ENCODE assay signal across 9 cellular contexts in the genomic region with DNA sequence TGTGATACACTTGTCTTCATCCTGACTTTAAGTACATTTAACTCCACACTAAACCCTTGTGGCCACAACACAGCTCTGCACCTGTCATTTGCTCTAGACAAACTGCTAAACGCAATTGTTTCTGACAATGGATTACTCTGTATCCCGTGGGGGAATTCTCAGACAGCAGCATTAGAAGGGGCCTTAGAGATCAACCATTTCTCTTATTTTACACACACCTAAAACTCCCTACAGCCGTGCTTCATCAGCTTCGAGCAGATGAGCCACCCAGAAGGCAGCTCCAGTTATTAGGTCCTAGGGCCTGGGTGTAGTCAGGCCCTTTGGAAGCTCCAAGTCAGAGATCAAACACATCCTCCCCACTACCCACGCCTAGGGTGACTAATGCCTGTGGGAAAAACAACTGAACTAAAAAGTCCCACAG. TPM values are rescaled to one million over a fixed set of nuclear protein-coding genes. Genes with fewer than 3 reads are reported as not detected.
DNase-seq lines count a peak whose midpoint lies in the region; ATAC-seq and TF ChIP-seq lines count a peak whose summit lies in the region.
"Had no signal": no experiment of that assay in that cellular context is flagged by ENCODE, and none has a peak within 500 bp of the region (broad histone marks: within the 10 kb centered on the region; RNA-seq: fewer than 3 reads in every experiment).

No MANE protein-coding gene starts in this region.

- no peak for TF ChIP-seq POLR2A in gastrocnemius medialis (IDR thresholded peaks at IDR 0.05)

- H3K27ac ChIP-seq in ACC112 (ENCODE audit: low read depth, low read length) = peak overlapping the region; percentile 50
- H3K27ac ChIP-seq in gastrocnemius medialis = no peak overlapping the region

- in situ Hi-C loops in gastrocnemius medialis (cut with MboI; ENCODE audit: low sequenced_read_pairs in 4 of 4) = loop anchor here in 2 of 4 donors (25.0 kb wide), 2 partner anchors 375 to 1150 kb away; no protein-coding TSS in a partner anchor

- H3K4me1 ChIP-seq in ACC112 (ENCODE audit: control insufficient read depth, insufficient read depth, low read length, unreplicated experiment) (peaks cover 26% of the 10 kb centered on the region), gastrocnemius medialis (peaks cover 3 to 5% of the 10 kb centered on the region in 2 donors)

- no peak overlapping the region for H2AFZ ChIP-seq in ACC112 (ENCODE audit: low read length, unreplicated experiment)

- DNase-seq in GM12865 (ENCODE audit: low read depth) = peak; percentile 47
- DNase-seq in NCI-H2107 treated with DMSO at 0.1 percent for 48 hours (lab: John Stamatoyannopoulos, UW; ENCODE audit: unreplicated experiment) = peak; percentile 27
- DNase-seq in dermis blood vessel endothelial cell = peak; percentile 43
- no peak for DNase-seq in activated gamma-delta T cell (lab: John Stamatoyannopoulos, UW)
- no peak for DNase-seq in gastrocnemius medialis
- no peak for DNase-seq in SK-N-DZ (ENCODE audit: low spot score)
- DNase-seq: erythroblast had no signal

- H3K4me3 ChIP-seq in ACC112 (ENCODE audit: low read depth, low read length) = no peak overlapping the region
- H3K4me3 ChIP-seq in GM12865 (ENCODE audit: low read depth, low read length) = no peak overlapping the region
- H3K4me3 ChIP-seq in gastrocnemius medialis = no peak overlapping the region

- ATAC-seq in gastrocnemius medialis = no peak
- ATAC-seq in GM19455 (IDR thresholded peaks at IDR 0.05; ENCODE audit: unreplicated experiment) = no peak

- peaks cover 7% of the 10 kb centered on the region for H3K79me2 ChIP-seq in ACC112 (ENCODE audit: control insufficient read depth, insufficient read depth, low read length, unreplicated experiment)

- no peaks in the 10 kb centered on the region for H3K9me3 ChIP-seq in gastrocnemius medialis

- H3K27me3 ChIP-seq in ACC112 (ENCODE audit: insufficient read depth, low read length) (no peaks in the 10 kb centered on the region), gastrocnemius medialis (no peaks in the 10 kb centered on the region)

- TF ChIP-seq CTCF in GM12865 (IDR thresholded peaks at IDR 0.05; ENCODE audit: insufficient read depth, low read depth, low read length, missing control alignments) (peak; percentile 26), gastrocnemius medialis (IDR thresholded peaks at IDR 0.05 in 4 of 5, conservative IDR thresholded peaks at IDR 0.05 in 1 of 5) (no peak)

- intact Hi-C loops in gastrocnemius medialis (cut with DNase I; ENCODE audit: low total_unique reads) = loop anchor here (5.0 kb wide), 2 partner anchors 100 to 165 kb away; no protein-coding TSS in a partner anchor

- peaks cover 7% of the 10 kb centered on the region for H3K36me3 ChIP-seq in ACC112 (ENCODE audit: insufficient read depth, low read length)
- no peaks in the 10 kb centered on the region for H3K36me3 ChIP-seq in gastrocnemius medialis

RNA-seq across cellular contexts. Expression of gene IL12A, which starts 1.3 kb away (rescaled TPM):
- 0.60 and 0.68 TPM in 2 replicates for total RNA-seq in dermis blood vessel endothelial cell
- total RNA-seq in gastrocnemius medialis = not detected
- 2.8 and 3.7 TPM in 2 replicates for polyA plus RNA-seq in SK-N-DZ (2014; cell fraction: cytosol; rRNA removed)
- 3.6 and 6.0 TPM in 2 replicates for polyA plus RNA-seq in SK-N-DZ (2014; cell fraction: nucleus; rRNA removed)

Comparison
In these comparisons a context has a peak if more than half of its experiments do, and no peak if none do; other contexts are left out.
1. DNase-seq: peak in GM12865 (single experiment), NCI-H2107 treated with DMSO at 0.1 percent for 48 hours (single experiment) and dermis blood vessel endothelial cell (single experiment); none in activated gamma-delta T cell (single experiment), gastrocnemius medialis (0 of 2) and SK-N-DZ (single experiment).